25 cellular contexts compared by ENCODE assay signal in genomic region chr5:4722886-4723285, GRCh38.
"Had no signal": no experiment of that assay in that cellular context is flagged by ENCODE, and none has a peak within 500 bp of the region (broad histone marks: within the 10 kb centered on the region; RNA-seq: fewer than 3 reads in every experiment).

No MANE protein-coding gene starts in this region.

- DNase-seq: activated B cell treated with CpG ODN at 0.5 μM for 24 hours; activated CD4-positive, alpha-beta memory T cell treated with anti-CD3 and anti-CD28 coated beads, Interleukin-2, amount 10 ng/mL, durations not matched to agents 7 days and 5 days; activated CD4-positive, alpha-beta T cell treated with anti-CD3 and anti-CD28 coated beads for 4 hours; activated CD4-positive, alpha-beta T cell treated with anti-CD3 and anti-CD28 coated beads, Interleukin-2, amount 10 ng/mL, durations not matched to agents 24 days and 14 days; activated CD4-positive, alpha-beta T cell treated with anti-CD3 and anti-CD28 coated beads, Interleukin-2, amount 50 U/mL, for 1 hour; activated CD4-positive, alpha-beta T cell treated with anti-CD3 and anti-CD28 coated beads, Interleukin-2, amount 50 U/mL, for 4 hours; activated CD4-positive, CD25-positive, alpha-beta regulatory T cell treated with anti-CD3 and anti-CD28 coated beads, Interleukin-2, amount 50 U/mL, for 72 hours; activated CD8-positive, alpha-beta memory T cell treated with anti-CD3 and anti-CD28 coated beads for 24 hours; activated CD8-positive, alpha-beta memory T cell treated with anti-CD3 and anti-CD28 coated beads, Interleukin-2, amount 10 ng/mL, durations not matched to agents 7 days and 5 days; activated CD8-positive, alpha-beta memory T cell treated with anti-CD3 and anti-CD28 coated beads, Interleukin-2, amount 50 U/mL, for 48 hours; activated CD8-positive, alpha-beta T cell treated with anti-CD3 and anti-CD28 coated beads, Interleukin-2, amount 10 ng/mL, durations not matched to agents 7 days and 5 days; activated effector memory CD4-positive, alpha-beta T cell treated with Interleukin-2 at 50 U/mL for 16 hours; activated gamma-delta T cell; activated naive CD4-positive, alpha-beta T cell treated with anti-CD3 and anti-CD28 coated beads, Interleukin-2, amount 10 ng/mL, durations not matched to agents 7 days and 5 days; activated naive CD4-positive, alpha-beta T cell treated with Interleukin-2 at 50 U/mL for 16 hours; activated naive CD8-positive, alpha-beta T cell treated with anti-CD3 and anti-CD28 coated beads, Interleukin-2, amount 10 ng/mL, durations not matched to agents 7 days and 5 days; activated naive CD8-positive, alpha-beta T cell treated with anti-CD3 and anti-CD28 coated beads, Interleukin-2, amount 50 U/mL, for 24 hours; activated T-cell treated with anti-CD3 and anti-CD28 coated beads, Interleukin-2, amount 50 U/mL, for 24 hours; activated T-cell treated with anti-CD3 and anti-CD28 coated beads, Interleukin-2, amount 50 U/mL, for 48 hours; amygdala; anterior cingulate cortex; caudate nucleus; cerebellar nuclear complex; T-helper 2 cell; T-helper 9 cell had no signal

- ATAC-seq: activated CD8-positive, alpha-beta memory T cell treated with anti-CD3 and anti-CD28 coated beads, Interleukin-2, amount 10 ng/mL, durations not matched to agents 7 days and 5 days; activated CD8-positive, alpha-beta T cell treated with anti-CD3 and anti-CD28 coated beads, Interleukin-2, amount 10 ng/mL, durations not matched to agents 7 days and 5 days; activated naive CD8-positive, alpha-beta T cell treated with anti-CD3 and anti-CD28 coated beads, Interleukin-2, amount 50 U/mL, for 24 hours had no signal
